9 cellular contexts compared by ENCODE assay signal in genomic region chr9:137071282-137071681, GRCh38. TPM values are rescaled to one million over a fixed set of nuclear protein-coding genes. Genes with fewer than 3 reads are reported as not detected.
A peak's percentile ranks its signal among the peaks of the same experiment; 100 is the strongest.
DNase-seq lines count a peak whose midpoint lies in the region; ATAC-seq, FAIRE-seq and TF ChIP-seq lines count a peak whose summit lies in the region.
"Had no signal": no experiment of that assay in that cellular context is flagged by ENCODE, and none has a peak within 500 bp of the region (broad histone marks: within the 10 kb centered on the region; RNA-seq: fewer than 3 reads in every experiment).

No MANE protein-coding gene starts in this region.

- intact Hi-C loops in HepG2 (cut with micrococcal nuclease; ENCODE audit: unreplicated experiment) (no loop called here), thyroid gland (cut with DNase I) (no loop called here)

- peak overlapping the region; percentile 80 for H3K4me3 Mint-ChIP-seq in activated naive CD4-positive, alpha-beta T cell treated with anti-CD3 and anti-CD28 coated beads, Interleukin-2, amount 10 ng/mL, durations not matched to agents 7 days and 5 days
- H3K4me3 Mint-ChIP-seq in activated T-helper 17 cell treated with anti-CD3 and anti-CD28 coated beads, Interleukin-2, amount 50 U/mL, for 72 hours = peak overlapping the region; percentile 87

- H3K27ac ChIP-seq in HepG2 (ENCODE audit: extremely low read length, insufficient read depth, low read length) = peak overlapping the region; percentile 70
- H3K27ac ChIP-seq in thyroid gland = peak overlapping the region; percentile 56 to 83 (median 73)

- H3K4me1 Mint-ChIP-seq in activated naive CD4-positive, alpha-beta T cell treated with anti-CD3 and anti-CD28 coated beads, Interleukin-2, amount 10 ng/mL, durations not matched to agents 7 days and 5 days = peaks cover 34% of the 10 kb centered on the region
- H3K4me1 Mint-ChIP-seq in activated T-helper 17 cell treated with anti-CD3 and anti-CD28 coated beads, Interleukin-2, amount 50 U/mL, for 72 hours = peaks cover 12% of the 10 kb centered on the region

- H3K36me3 ChIP-seq in HepG2 (replicated peaks in 1 of 2; ENCODE audit: control insufficient read depth in 1 of 2, insufficient read depth in 2 of 2, low read length in 2 of 2) (peaks cover 1 to 3% of the 10 kb centered on the region in 2 experiments; a peak in 1 of 5 replicates), thyroid gland (no peaks in the 10 kb centered on the region)

- H3K27ac Mint-ChIP-seq in activated naive CD4-positive, alpha-beta T cell treated with anti-CD3 and anti-CD28 coated beads, Interleukin-2, amount 10 ng/mL, durations not matched to agents 7 days and 5 days = peak overlapping the region; percentile 81
- peak overlapping the region; percentile 64 for H3K27ac Mint-ChIP-seq in activated T-helper 17 cell treated with anti-CD3 and anti-CD28 coated beads, Interleukin-2, amount 50 U/mL, for 72 hours

- H3K4me3 ChIP-seq in HepG2 (replicated peaks in 1 of 3; ENCODE audit: insufficient read depth in 1 of 3, low read depth in 2 of 3, low read length in 3 of 3) = peak overlapping the region; percentile 58 to 88 (median 74)
- peak overlapping the region in 1 of 3 donors; percentile 19 for H3K4me3 ChIP-seq in thyroid gland (replicated peaks in 1 of 3)

- H3K27me3 ChIP-seq in HepG2 (ENCODE audit: control insufficient read depth in 1 of 2, insufficient read depth in 2 of 2, low read length in 2 of 2) (no peaks in the 10 kb centered on the region; a peak in 1 of 5 replicates), thyroid gland (no peaks in the 10 kb centered on the region)

- FAIRE-seq in HepG2 (lab: Jason Lieb, UNC) = no peak

- no peak for DNase-seq in activated naive CD4-positive, alpha-beta T cell treated with anti-CD3 and anti-CD28 coated beads, Interleukin-2, amount 10 ng/mL, durations not matched to agents 7 days and 5 days
- no peak for DNase-seq in activated naive CD4-positive, alpha-beta T cell (lab: John Stamatoyannopoulos, UW)
- DNase-seq in HepG2 (ENCODE audit: low spot score) (no peak), thyroid gland (no peak), left lobe of liver (ENCODE audit: low spot score) (no peak), NCI-H524 treated with DMSO at 0.1 percent for 48 hours (lab: John Stamatoyannopoulos, UW) (no peak), GM19240 (ENCODE audit: insufficient read length, low spot score) (no peak)
- DNase-seq: SIG-M5 had no signal

- peaks cover 11% of the 10 kb centered on the region for H3K27me3 Mint-ChIP-seq in activated naive CD4-positive, alpha-beta T cell treated with anti-CD3 and anti-CD28 coated beads, Interleukin-2, amount 10 ng/mL, durations not matched to agents 7 days and 5 days
- H3K27me3 Mint-ChIP-seq in activated T-helper 17 cell treated with anti-CD3 and anti-CD28 coated beads, Interleukin-2, amount 50 U/mL, for 72 hours = no peaks in the 10 kb centered on the region

- in situ Hi-C loops in HepG2 (cut with HindIII; ENCODE audit: extremely low pct_ligation_motif_present, low pct_unique_long_range_greater_than_20kb) = no loop called here

- TF ChIP-seq RAD21 in HepG2 (CRISPR knock-in tag; IDR thresholded peaks at IDR 0.05) = no peak

- no peak for TF ChIP-seq EP300 in HepG2 (IDR thresholded peaks at IDR 0.05; ENCODE audit: low read depth in 2 of 2, low read length in 2 of 2)
- no peak for TF ChIP-seq EP300 in HepG2 (CRISPR knock-in tag; IDR thresholded peaks at IDR 0.05; ENCODE audit: borderline replicate concordance)

- H3K4me1 ChIP-seq in HepG2 (ENCODE audit: insufficient read depth, low read length) (peaks cover 60% of the 10 kb centered on the region), thyroid gland (peaks cover 6 to 14% of the 10 kb centered on the region in 2 donors)

- peak overlapping the region; percentile 66 for H3K9ac ChIP-seq in HepG2 (ENCODE audit: insufficient read depth, low read depth, low read length)

- 0% methylated on average over 2 of the region's 2 CpGs for WGBS in HepG2 (ENCODE audit: low lambda C conversion rate)
- 100% methylated on average over 1 of the region's 2 CpGs; no CpG with 5 or more reads in 1 of the 2 donors for WGBS in thyroid gland, 2 donors

- POLR2A ChIA-PET in HepG2 (lab: Yijun Ruan, JAX) = interaction anchor here (0.9 to 6.0 kb wide), 8 partner anchors 13 to 271 kb away, joined by 3 to 105 read pairs (median 5); partner anchors contain the start of genes ENTPD2, MAN1B1 and SSNA1

- H3K36me3 Mint-ChIP-seq in activated naive CD4-positive, alpha-beta T cell treated with anti-CD3 and anti-CD28 coated beads, Interleukin-2, amount 10 ng/mL, durations not matched to agents 7 days and 5 days = peaks cover 4% of the 10 kb centered on the region
- H3K36me3 Mint-ChIP-seq in activated T-helper 17 cell treated with anti-CD3 and anti-CD28 coated beads, Interleukin-2, amount 50 U/mL, for 72 hours (ENCODE audit: low read depth) = peaks cover 5% of the 10 kb centered on the region

- H3K9me3 Mint-ChIP-seq in activated naive CD4-positive, alpha-beta T cell treated with anti-CD3 and anti-CD28 coated beads, Interleukin-2, amount 10 ng/mL, durations not matched to agents 7 days and 5 days = no peaks in the 10 kb centered on the region
- H3K9me3 Mint-ChIP-seq in activated T-helper 17 cell treated with anti-CD3 and anti-CD28 coated beads, Interleukin-2, amount 50 U/mL, for 72 hours = no peaks in the 10 kb centered on the region

- no TSS peak for BruUV-seq in HepG2 (replicated peaks; lab: Mats Ljungman, UMichigan)

- H3K79me2 ChIP-seq in HepG2 (ENCODE audit: insufficient read depth, low read length) = peaks cover 13% of the 10 kb centered on the region

- TF ChIP-seq CTCF in HepG2 (CRISPR knock-in tag; IDR thresholded peaks at IDR 0.05) = no peak
- no peak for TF ChIP-seq CTCF in thyroid gland (IDR thresholded peaks at IDR 0.05)

- peak overlapping the region; percentile 96 for H3K4me2 ChIP-seq in HepG2 (ENCODE audit: low read depth, low read length)

- peaks cover 7% of the 10 kb centered on the region; the same call in 1 of the 2 replicates for H4K20me1 ChIP-seq in HepG2 (ENCODE audit: insufficient read depth, low read length)

- no peaks in the 10 kb centered on the region for H3K9me3 ChIP-seq in HepG2 (ENCODE audit: low read length)
- H3K9me3 ChIP-seq in thyroid gland = no peaks in the 10 kb centered on the region

- no peak for ATAC-seq in activated T-helper 17 cell treated with anti-CD3 and anti-CD28 coated beads, Interleukin-2, amount 50 U/mL, for 72 hours (replicated peaks)
- ATAC-seq in HepG2 (no peak), left lobe of liver (no peak)

- TF ChIP-seq POLR2A in HepG2 (IDR thresholded peaks at IDR 0.05; ENCODE audit: insufficient read depth in 1 of 2, low read depth in 2 of 2, low read length in 2 of 2) (no peak), thyroid gland (IDR thresholded peaks at IDR 0.05) (no peak)

- CTCF ChIA-PET in activated naive CD4-positive, alpha-beta T cell treated with anti-CD3 and anti-CD28 coated beads, Interleukin-2, amount 10 ng/mL, durations not matched to agents 7 days and 5 days (lab: Charles Lee) = interaction anchor here (0.6 to 9.6 kb wide), 7 partner anchors 11 to 165 kb away, joined by 3 to 103 read pairs (median 4); partner anchors contain the start of genes MAN1B1 and NPDC1
- CTCF ChIA-PET in HepG2 (lab: Yijun Ruan, JAX; ENCODE audit: low intra/inter-chr PET ratio, low total read pairs) = no interaction called here

- H2AFZ ChIP-seq in HepG2 (ENCODE audit: low read length) = no peak overlapping the region

RNA-seq across cellular contexts. Expression of gene SAPCD2, which starts 0.9 kb away (rescaled TPM):
- 10 to 100 TPM in 1 of 2 donors, 1 to 10 TPM in 1; 5.6 to 21.9 TPM for total RNA-seq in activated T-helper 17 cell treated with anti-CD3 and anti-CD28 coated beads, Interleukin-2, amount 50 U/mL, for 72 hours
- total RNA-seq in HepG2 (2016; rRNA removed; fragmentation: Illumina TruSeq; extraction: Trizol) (35.9 and 42.8 TPM in 2 replicates), thyroid gland (1 to 10 TPM in 1 of 4 donors, under 1 TPM in 3; 0.27 to 1.0 (median 0.72) TPM), left lobe of liver (0.15 TPM)
- total RNA-seq in HepG2 (2016; cell fraction: cytosol; rRNA removed; fragmentation: Illumina TruSeq; extraction: Trizol; ENCODE audit: low read depth) = 7.0 and 7.1 TPM in 2 replicates
- total RNA-seq in HepG2 (2016; cell fraction: insoluble cytoplasmic fraction; rRNA removed; fragmentation: Illumina TruSeq; extraction: Trizol) = 34.9 and 42.2 TPM in 2 replicates
- 29.9 and 31.6 TPM in 2 replicates for total RNA-seq in HepG2 (2016; cell fraction: membrane; rRNA removed; fragmentation: Illumina TruSeq; extraction: Trizol)
- 23.7 and 28.1 TPM in 2 replicates for total RNA-seq in HepG2 (2016; cell fraction: nucleus; rRNA removed; fragmentation: Illumina TruSeq; extraction: Trizol)
- 18.7 and 21.9 TPM in 2 replicates for polyA plus RNA-seq in HepG2 (2011; rRNA removed)
- polyA plus RNA-seq in HepG2 (2011; cell fraction: cytosol; rRNA removed) = 16.4 and 40.1 TPM in 2 replicates
- polyA plus RNA-seq in HepG2 (2011; cell fraction: nucleus; rRNA removed) = 28.3 and 52.1 TPM in 2 replicates
- polyA plus RNA-seq in HepG2 (2012) = 12.0 and 19.0 TPM in 2 replicates
- 6.8 and 7.6 TPM in 2 replicates for polyA plus RNA-seq in HepG2 (2016; cell fraction: cytosol; fragmentation: Illumina TruSeq; extraction: Trizol; ENCODE audit: low read depth)
- polyA plus RNA-seq in HepG2 (2016; cell fraction: insoluble cytoplasmic fraction; fragmentation: Illumina TruSeq; extraction: Trizol; ENCODE audit: low read depth) = 33.9 and 39.2 TPM in 2 replicates
- polyA plus RNA-seq in HepG2 (2016; cell fraction: membrane; fragmentation: Illumina TruSeq; extraction: Trizol; ENCODE audit: low read depth) = 23.3 and 27.0 TPM in 2 replicates
- polyA plus RNA-seq in HepG2 (2016; cell fraction: nucleus; fragmentation: Illumina TruSeq; extraction: Trizol; ENCODE audit: insufficient read depth, low read depth) = 44.9 and 46.9 TPM in 2 replicates
- 38.7 and 55.4 TPM in 2 replicates for polyA minus RNA-seq in HepG2 (2011; rRNA and poly(A)+ RNA removed; ENCODE audit: low replicate concordance)
- 18.6 and 32.8 TPM in 2 replicates for polyA minus RNA-seq in HepG2 (2011; cell fraction: cytosol; rRNA and poly(A)+ RNA removed)
- 7.3 and 8.6 TPM in 2 replicates for polyA minus RNA-seq in HepG2 (2011; cell fraction: nucleus; rRNA and poly(A)+ RNA removed)

RNA-seq across cellular contexts. Expression of gene UAP1L1, which starts 6.0 kb away (rescaled TPM):
- 10 to 100 TPM; 27.9 to 33.0 TPM for total RNA-seq in activated T-helper 17 cell treated with anti-CD3 and anti-CD28 coated beads, Interleukin-2, amount 50 U/mL, for 72 hours
- total RNA-seq in HepG2 (2016; rRNA removed; fragmentation: Illumina TruSeq; extraction: Trizol) = 6.2 and 6.4 TPM in 2 replicates
- total RNA-seq in HepG2 (2016; cell fraction: cytosol; rRNA removed; fragmentation: Illumina TruSeq; extraction: Trizol; ENCODE audit: low read depth) = 1.7 and 1.8 TPM in 2 replicates
- 4.5 and 6.7 TPM in 2 replicates for total RNA-seq in HepG2 (2016; cell fraction: insoluble cytoplasmic fraction; rRNA removed; fragmentation: Illumina TruSeq; extraction: Trizol)
- total RNA-seq in HepG2 (2016; cell fraction: membrane; rRNA removed; fragmentation: Illumina TruSeq; extraction: Trizol) = 3.0 and 3.1 TPM in 2 replicates
- 4.9 and 5.4 TPM in 2 replicates for total RNA-seq in HepG2 (2016; cell fraction: nucleus; rRNA removed; fragmentation: Illumina TruSeq; extraction: Trizol)
- 5.4 and 6.0 TPM in 2 replicates for polyA plus RNA-seq in HepG2 (2011; rRNA removed)
- 3.8 and 4.1 TPM in 2 replicates for polyA plus RNA-seq in HepG2 (2011; cell fraction: cytosol; rRNA removed)
- 43.5 and 57.7 TPM in 2 replicates for polyA plus RNA-seq in HepG2 (2011; cell fraction: nucleus; rRNA removed)
- 4.9 and 5.0 TPM in 2 replicates for polyA plus RNA-seq in HepG2 (2012)
- 1.1 and 1.2 TPM in 2 replicates for polyA plus RNA-seq in HepG2 (2016; cell fraction: cytosol; fragmentation: Illumina TruSeq; extraction: Trizol; ENCODE audit: low read depth)
- polyA plus RNA-seq in HepG2 (2016; cell fraction: insoluble cytoplasmic fraction; fragmentation: Illumina TruSeq; extraction: Trizol; ENCODE audit: low read depth) = 6.4 and 8.8 TPM in 2 replicates
- 3.0 and 3.6 TPM in 2 replicates for polyA plus RNA-seq in HepG2 (2016; cell fraction: membrane; fragmentation: Illumina TruSeq; extraction: Trizol; ENCODE audit: low read depth)
- polyA plus RNA-seq in HepG2 (2016; cell fraction: nucleus; fragmentation: Illumina TruSeq; extraction: Trizol; ENCODE audit: insufficient read depth, low read depth) = 22.7 and 23.1 TPM in 2 replicates
- 2.2 and 5.1 TPM in 2 replicates for polyA minus RNA-seq in HepG2 (2011; rRNA and poly(A)+ RNA removed; ENCODE audit: low replicate concordance)
- polyA minus RNA-seq in HepG2 (2011; cell fraction: cytosol; rRNA and poly(A)+ RNA removed) = 3.0 and 3.2 TPM in 2 replicates
- 5.6 and 7.1 TPM in 2 replicates for polyA minus RNA-seq in HepG2 (2011; cell fraction: nucleus; rRNA and poly(A)+ RNA removed)
- 10 to 100 TPM in 2 of 4 donors, 1 to 10 TPM in 2; 9.3 to 15.7 (median 12.4) TPM for total RNA-seq in thyroid gland
- 1.8 TPM for total RNA-seq in left lobe of liver

RNA-seq across cellular contexts. Expression of gene MAN1B1, which starts 15.5 kb away (rescaled TPM):
- 10 to 100 TPM; 38.2 to 67.6 TPM for total RNA-seq in activated T-helper 17 cell treated with anti-CD3 and anti-CD28 coated beads, Interleukin-2, amount 50 U/mL, for 72 hours
- 19.0 and 48.9 TPM in 2 replicates for total RNA-seq in HepG2 (2016; rRNA removed; fragmentation: Illumina TruSeq; extraction: Trizol)
- 9.3 and 10.3 TPM in 2 replicates for total RNA-seq in HepG2 (2016; cell fraction: cytosol; rRNA removed; fragmentation: Illumina TruSeq; extraction: Trizol; ENCODE audit: low read depth)
- 17.2 and 48.2 TPM in 2 replicates for total RNA-seq in HepG2 (2016; cell fraction: insoluble cytoplasmic fraction; rRNA removed; fragmentation: Illumina TruSeq; extraction: Trizol)
- 17.0 and 19.9 TPM in 2 replicates for total RNA-seq in HepG2 (2016; cell fraction: membrane; rRNA removed; fragmentation: Illumina TruSeq; extraction: Trizol)
- total RNA-seq in HepG2 (2016; cell fraction: nucleus; rRNA removed; fragmentation: Illumina TruSeq; extraction: Trizol) = 44.7 and 51.0 TPM in 2 replicates
- polyA plus RNA-seq in HepG2 (2011; rRNA removed) = 59.5 and 60.6 TPM in 2 replicates
- 48.6 and 64.5 TPM in 2 replicates for polyA plus RNA-seq in HepG2 (2011; cell fraction: cytosol; rRNA removed)
- polyA plus RNA-seq in HepG2 (2011; cell fraction: nucleus; rRNA removed) = 146 and 162 TPM in 2 replicates
- 30.5 and 38.6 TPM in 2 replicates for polyA plus RNA-seq in HepG2 (2012)
- polyA plus RNA-seq in HepG2 (2016; cell fraction: cytosol; fragmentation: Illumina TruSeq; extraction: Trizol; ENCODE audit: low read depth) = 6.7 and 6.8 TPM in 2 replicates
- 16.2 and 18.3 TPM in 2 replicates for polyA plus RNA-seq in HepG2 (2016; cell fraction: insoluble cytoplasmic fraction; fragmentation: Illumina TruSeq; extraction: Trizol; ENCODE audit: low read depth)
- polyA plus RNA-seq in HepG2 (2016; cell fraction: membrane; fragmentation: Illumina TruSeq; extraction: Trizol; ENCODE audit: low read depth) = 11.2 and 12.8 TPM in 2 replicates
- 78.7 and 83.1 TPM in 2 replicates for polyA plus RNA-seq in HepG2 (2016; cell fraction: nucleus; fragmentation: Illumina TruSeq; extraction: Trizol; ENCODE audit: insufficient read depth, low read depth)
- 71.9 and 74.1 TPM in 2 replicates for polyA minus RNA-seq in HepG2 (2011; rRNA and poly(A)+ RNA removed; ENCODE audit: low replicate concordance)
- polyA minus RNA-seq in HepG2 (2011; cell fraction: cytosol; rRNA and poly(A)+ RNA removed) = 24.7 and 26.8 TPM in 2 replicates
- 40.9 and 45.3 TPM in 2 replicates for polyA minus RNA-seq in HepG2 (2011; cell fraction: nucleus; rRNA and poly(A)+ RNA removed)
- total RNA-seq in thyroid gland = 10 to 100 TPM; 48.2 to 73.8 (median 67.2) TPM
- total RNA-seq in left lobe of liver = 27.4 TPM

RNA-seq across cellular contexts. Expression of gene ENTPD2, which starts 17.4 kb away (rescaled TPM):
- total RNA-seq in activated T-helper 17 cell treated with anti-CD3 and anti-CD28 coated beads, Interleukin-2, amount 50 U/mL, for 72 hours = under 1 TPM; 0.39 to 0.69 TPM
- total RNA-seq in HepG2 (2016; rRNA removed; fragmentation: Illumina TruSeq; extraction: Trizol) = 0.87 and 0.95 TPM in 2 replicates
- total RNA-seq in HepG2 (2016; cell fraction: cytosol; rRNA removed; fragmentation: Illumina TruSeq; extraction: Trizol; ENCODE audit: low read depth) = 0.61 and 0.88 TPM in 2 replicates
- 0.74 and 0.82 TPM in 2 replicates for total RNA-seq in HepG2 (2016; cell fraction: insoluble cytoplasmic fraction; rRNA removed; fragmentation: Illumina TruSeq; extraction: Trizol)
- 0.69 and 0.71 TPM in 2 replicates for total RNA-seq in HepG2 (2016; cell fraction: membrane; rRNA removed; fragmentation: Illumina TruSeq; extraction: Trizol)
- total RNA-seq in HepG2 (2016; cell fraction: nucleus; rRNA removed; fragmentation: Illumina TruSeq; extraction: Trizol) = 3.4 and 3.6 TPM in 2 replicates
- polyA plus RNA-seq in HepG2 (2011; rRNA removed) = 3.2 and 4.1 TPM in 2 replicates
- 2.1 and 3.2 TPM in 2 replicates for polyA plus RNA-seq in HepG2 (2011; cell fraction: cytosol; rRNA removed)
- 41.8 and 49.4 TPM in 2 replicates for polyA plus RNA-seq in HepG2 (2011; cell fraction: nucleus; rRNA removed)
- polyA plus RNA-seq in HepG2 (2012) = 21.3 and 23.9 TPM in 2 replicates
- 1.5 and 1.8 TPM in 2 replicates for polyA plus RNA-seq in HepG2 (2016; cell fraction: cytosol; fragmentation: Illumina TruSeq; extraction: Trizol; ENCODE audit: low read depth)
- 2.3 and 2.8 TPM in 2 replicates for polyA plus RNA-seq in HepG2 (2016; cell fraction: insoluble cytoplasmic fraction; fragmentation: Illumina TruSeq; extraction: Trizol; ENCODE audit: low read depth)
- polyA plus RNA-seq in HepG2 (2016; cell fraction: membrane; fragmentation: Illumina TruSeq; extraction: Trizol; ENCODE audit: low read depth) = 2.2 and 2.6 TPM in 2 replicates
- 12.9 and 17.3 TPM in 2 replicates for polyA plus RNA-seq in HepG2 (2016; cell fraction: nucleus; fragmentation: Illumina TruSeq; extraction: Trizol; ENCODE audit: insufficient read depth, low read depth)
- 8.8 TPM in 1 of 2 replicates, not detected in the other for polyA minus RNA-seq in HepG2 (2011; rRNA and poly(A)+ RNA removed; ENCODE audit: low replicate concordance)
- polyA minus RNA-seq in HepG2 (2011; cell fraction: cytosol; rRNA and poly(A)+ RNA removed) = 9.0 and 9.2 TPM in 2 replicates
- 5.5 and 6.4 TPM in 2 replicates for polyA minus RNA-seq in HepG2 (2011; cell fraction: nucleus; rRNA and poly(A)+ RNA removed)
- under 1 TPM in 2 of 4 donors, not detected in 2; 0.22 to 0.49 TPM for total RNA-seq in thyroid gland
- 1.7 TPM for total RNA-seq in left lobe of liver

RNA-seq across cellular contexts. Expression of gene NPDC1, which starts 25.3 kb away (rescaled TPM):
- total RNA-seq in activated T-helper 17 cell treated with anti-CD3 and anti-CD28 coated beads, Interleukin-2, amount 50 U/mL, for 72 hours = 10 to 100 TPM; 66.3 to 96.1 TPM
- total RNA-seq in HepG2 (2016; rRNA removed; fragmentation: Illumina TruSeq; extraction: Trizol) (0.63 and 0.84 TPM in 2 replicates), thyroid gland (10 to 100 TPM; 23.3 to 65.9 (median 35.4) TPM), left lobe of liver (16.6 TPM)
- total RNA-seq in HepG2 (2016; cell fraction: cytosol; rRNA removed; fragmentation: Illumina TruSeq; extraction: Trizol; ENCODE audit: low read depth) = 1.2 TPM in 1 of 2 replicates, not detected in the other
- total RNA-seq in HepG2 (2016; cell fraction: insoluble cytoplasmic fraction; rRNA removed; fragmentation: Illumina TruSeq; extraction: Trizol) = 0.65 and 1.7 TPM in 2 replicates
- 0.59 and 0.79 TPM in 2 replicates for total RNA-seq in HepG2 (2016; cell fraction: membrane; rRNA removed; fragmentation: Illumina TruSeq; extraction: Trizol)
- 2.7 and 4.8 TPM in 2 replicates for total RNA-seq in HepG2 (2016; cell fraction: nucleus; rRNA removed; fragmentation: Illumina TruSeq; extraction: Trizol)
- 5.4 and 7.0 TPM in 2 replicates for polyA plus RNA-seq in HepG2 (2011; rRNA removed)
- polyA plus RNA-seq in HepG2 (2011; cell fraction: cytosol; rRNA removed) = 1.7 and 3.4 TPM in 2 replicates
- polyA plus RNA-seq in HepG2 (2011; cell fraction: nucleus; rRNA removed) = 93.3 and 114 TPM in 2 replicates
- polyA plus RNA-seq in HepG2 (2012) = 4.5 and 8.4 TPM in 2 replicates
- polyA plus RNA-seq in HepG2 (2016; cell fraction: cytosol; fragmentation: Illumina TruSeq; extraction: Trizol; ENCODE audit: low read depth) = 1.00 and 1.1 TPM in 2 replicates
- 0.67 and 1.8 TPM in 2 replicates for polyA plus RNA-seq in HepG2 (2016; cell fraction: insoluble cytoplasmic fraction; fragmentation: Illumina TruSeq; extraction: Trizol; ENCODE audit: low read depth)
- 1.1 and 1.5 TPM in 2 replicates for polyA plus RNA-seq in HepG2 (2016; cell fraction: membrane; fragmentation: Illumina TruSeq; extraction: Trizol; ENCODE audit: low read depth)
- polyA plus RNA-seq in HepG2 (2016; cell fraction: nucleus; fragmentation: Illumina TruSeq; extraction: Trizol; ENCODE audit: insufficient read depth, low read depth) = 9.8 and 12.2 TPM in 2 replicates
- 1.9 and 12.5 TPM in 2 replicates for polyA minus RNA-seq in HepG2 (2011; rRNA and poly(A)+ RNA removed; ENCODE audit: low replicate concordance)
- 2.9 and 3.0 TPM in 2 replicates for polyA minus RNA-seq in HepG2 (2011; cell fraction: cytosol; rRNA and poly(A)+ RNA removed)
- polyA minus RNA-seq in HepG2 (2011; cell fraction: nucleus; rRNA and poly(A)+ RNA removed) = 3.9 and 4.2 TPM in 2 replicates
